ENCODE assay signal across 25 cellular contexts in genomic region chr12:111343181-111343580, GRCh38.
"Had no signal": no experiment of that assay in that cellular context is flagged by ENCODE, and none has a peak within 500 bp of the region (broad histone marks: within the 10 kb centered on the region; RNA-seq: fewer than 3 reads in every experiment).

No MANE protein-coding gene starts in this region.

- ATAC-seq: effector memory CD8-positive, alpha-beta T cell; esophagus mucosa; foreskin keratinocyte; gastrocnemius medialis; gastroesophageal sphincter; heart left ventricle; heart right ventricle had no signal

- H3K27me3 ChIP-seq: colonic mucosa, dorsolateral prefrontal cortex, esophagus muscularis mucosa, esophagus squamous epithelium, gastrocnemius medialis, gastroesophageal sphincter, heart left ventricle, heart right ventricle had no signal

- H3K27ac ChIP-seq: colonic mucosa, coronary artery, dorsolateral prefrontal cortex, epithelial cell of prostate, esophagus muscularis mucosa, esophagus squamous epithelium, foreskin keratinocyte, gastrocnemius medialis, gastroesophageal sphincter, heart left ventricle, heart right ventricle had no signal

- H3K9me3 Mint-ChIP-seq: effector memory CD8-positive, alpha-beta T cell had no signal

- H3K36me3 ChIP-seq: colonic mucosa, esophagus muscularis mucosa, esophagus squamous epithelium, gastrocnemius medialis, gastroesophageal sphincter, heart left ventricle, heart right ventricle had no signal

- H3K4me3 ChIP-seq: colonic mucosa, coronary artery, dorsolateral prefrontal cortex, esophagus muscularis mucosa, esophagus squamous epithelium, gastrocnemius medialis, gastroesophageal sphincter, heart left ventricle, heart right ventricle had no signal

- H3K4me1 ChIP-seq: colonic mucosa, esophagus muscularis mucosa, esophagus squamous epithelium, foreskin keratinocyte, gastrocnemius medialis, gastroesophageal sphincter, heart left ventricle, heart right ventricle had no signal

- H3K9me3 ChIP-seq: colonic mucosa, gastrocnemius medialis had no signal

- DNase-seq: colonic mucosa; cortex of kidney; dermis blood vessel endothelial cell; dorsolateral prefrontal cortex; effector CD4-positive, alpha-beta T cell; effector CD8-positive, alpha-beta T cell; effector memory CD4-positive, alpha-beta T cell; effector memory CD8-positive, alpha-beta T cell; endodermal cell; erythroblast; esophagus squamous epithelium; foreskin fibroblast; foreskin keratinocyte; foreskin melanocyte; gastrocnemius medialis; glutamatergic neuron; head of caudate nucleus; heart left ventricle; heart right ventricle had no signal

- H3K27ac Mint-ChIP-seq: dendritic cell treated with granulocyte-macrophage colony-stimulating factor and Interleukin-4, amounts not matched to agents 40 ng/mL and 50 ng/mL, for 4 days; effector memory CD8-positive, alpha-beta T cell; endodermal cell had no signal

- H3K4me3 Mint-ChIP-seq: dendritic cell treated with granulocyte-macrophage colony-stimulating factor and Interleukin-4, amounts not matched to agents 40 ng/mL and 50 ng/mL, for 4 days; effector memory CD8-positive, alpha-beta T cell; endodermal cell had no signal
